ENCODE assay signal across 7 cellular contexts in genomic region chr10:116729243-116729642, GRCh38.
"Had no signal": no experiment of that assay in that cellular context is flagged by ENCODE, and none has a peak within 500 bp of the region (broad histone marks: within the 10 kb centered on the region; RNA-seq: fewer than 3 reads in every experiment).

No MANE protein-coding gene starts in this region.

- H2AFZ ChIP-seq: GM23338 had no signal

- DNase-seq: H7, KG1 had no signal

- H3K4me3 ChIP-seq: GM23338, HAP-1, K562 had no signal

- H3K9me3 ChIP-seq: HAP-1 had no signal

- H3K4me2 ChIP-seq: GM23338 had no signal

- ATAC-seq: GM23338, HCT116, K562 had no signal

- H3K36me3 ChIP-seq: HAP-1 had no signal

- FAIRE-seq: HTR-8/SVneo, K562 had no signal

- H3K4me1 ChIP-seq: HAP-1 had no signal
